39 cellular contexts compared by ENCODE assay signal in the genomic region with DNA sequence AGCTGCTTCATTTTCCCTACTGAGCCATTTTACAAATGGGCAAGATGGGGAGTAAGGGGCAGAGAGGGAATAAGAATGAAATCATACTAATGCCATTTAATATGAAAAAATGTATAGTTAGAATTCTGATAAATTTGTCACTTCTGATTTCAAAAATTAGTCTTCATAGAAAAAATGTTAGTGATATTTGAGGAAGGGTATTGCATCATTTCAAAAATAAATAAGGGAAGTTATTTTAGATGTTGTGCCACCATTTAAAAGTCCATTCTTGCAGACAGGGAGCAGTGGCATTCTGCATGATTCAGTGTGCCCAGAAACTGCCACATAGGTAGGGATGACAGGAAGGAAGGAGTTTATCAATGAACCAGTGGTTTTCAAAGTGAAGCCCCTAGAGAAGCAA.
"Had no signal": no experiment of that assay in that cellular context is flagged by ENCODE, and none has a peak within 500 bp of the region (broad histone marks: within the 10 kb centered on the region; RNA-seq: fewer than 3 reads in every experiment).

No MANE protein-coding gene starts in this region.

- H3K27ac ChIP-seq: adrenal gland, ascending aorta, body of pancreas, brain microvascular endothelial cell, breast epithelium, cardiac muscle cell had no signal

- H3K9me3 ChIP-seq: adrenal gland, ascending aorta, body of pancreas, breast epithelium had no signal

- DNase-seq: activated effector memory CD4-positive, alpha-beta T cell treated with anti-CD3 and anti-CD28 coated beads, Interleukin-2, amount 50 U/mL, for 16 hours; activated effector memory CD4-positive, alpha-beta T cell treated with Interleukin-2 at 50 U/mL for 16 hours; activated gamma-delta T cell; activated gamma-delta T cell treated with Interleukin-2 at 50 U/mL for 16 hours; activated naive CD4-positive, alpha-beta T cell; activated naive CD4-positive, alpha-beta T cell treated with anti-CD3 and anti-CD28 coated beads for 36 hours; activated naive CD4-positive, alpha-beta T cell treated with anti-CD3 and anti-CD28 coated beads, Interleukin-2, amount 10 ng/mL, durations not matched to agents 7 days and 5 days; activated naive CD4-positive, alpha-beta T cell treated with anti-CD3 and anti-CD28 coated beads, Interleukin-2, amount 50 U/mL, for 16 hours; activated naive CD4-positive, alpha-beta T cell treated with Interleukin-2 at 50 U/mL for 16 hours; activated naive CD8-positive, alpha-beta T cell treated with anti-CD3 and anti-CD28 coated beads for 36 hours; activated naive CD8-positive, alpha-beta T cell treated with anti-CD3 and anti-CD28 coated beads, Interleukin-2, amount 10 ng/mL, durations not matched to agents 7 days and 5 days; activated naive CD8-positive, alpha-beta T cell treated with anti-CD3 and anti-CD28 coated beads, Interleukin-2, amount 50 U/mL, for 24 hours; activated T-cell treated with anti-CD3 and anti-CD28 coated beads, Interleukin-2, amount 50 U/mL, for 4 hours; activated T-cell treated with anti-CD3 and anti-CD28 coated beads, Interleukin-2, amount 50 U/mL, for 48 hours; activated T-cell treated with anti-CD3 and anti-CD28 coated beads, Interleukin-2, amount 50 U/mL, for 72 hours; adrenal gland; amniotic stem cell; amygdala; anterior cingulate cortex; aorta; body of pancreas; brain microvascular endothelial cell; caudate nucleus; central memory CD4-positive, alpha-beta T cell; cerebellar nuclear complex had no signal

- H3K36me3 ChIP-seq: adrenal gland, ascending aorta, brain microvascular endothelial cell, breast epithelium, cardiac muscle cell had no signal

- H3K36me3 Mint-ChIP-seq: activated naive CD4-positive, alpha-beta T cell treated with anti-CD3 and anti-CD28 coated beads, Interleukin-2, amount 10 ng/mL, durations not matched to agents 7 days and 5 days; activated naive CD4-positive, alpha-beta T cell treated with anti-CD3 and anti-CD28 coated beads, Interleukin-2, amount 50 U/mL, for 24 hours; activated naive CD4-positive, alpha-beta T cell treated with anti-CD3 and anti-CD28 coated beads, Interleukin-2, amount 50 U/mL, for 72 hours; activated naive CD8-positive, alpha-beta T cell; activated naive CD8-positive, alpha-beta T cell treated with anti-CD3 and anti-CD28 coated beads for 36 hours; activated naive CD8-positive, alpha-beta T cell treated with anti-CD3 and anti-CD28 coated beads, Interleukin-2, amount 10 ng/mL, durations not matched to agents 7 days and 5 days; brain had no signal

- H3K27me3 ChIP-seq: adrenal gland, ascending aorta, body of pancreas, brain microvascular endothelial cell, breast epithelium, cardiac muscle cell had no signal

- H3K27ac Mint-ChIP-seq: activated naive CD4-positive, alpha-beta T cell treated with anti-CD3 and anti-CD28 coated beads for 36 hours; activated naive CD4-positive, alpha-beta T cell treated with anti-CD3 and anti-CD28 coated beads, Interleukin-2, amount 10 ng/mL, durations not matched to agents 7 days and 5 days; activated naive CD4-positive, alpha-beta T cell treated with anti-CD3 and anti-CD28 coated beads, Interleukin-2, amount 50 U/mL, for 24 hours; activated naive CD4-positive, alpha-beta T cell treated with anti-CD3 and anti-CD28 coated beads, Interleukin-2, amount 50 U/mL, for 72 hours; activated naive CD8-positive, alpha-beta T cell; activated naive CD8-positive, alpha-beta T cell treated with anti-CD3 and anti-CD28 coated beads for 36 hours; activated naive CD8-positive, alpha-beta T cell treated with anti-CD3 and anti-CD28 coated beads, Interleukin-2, amount 10 ng/mL, durations not matched to agents 7 days and 5 days; activated naive CD8-positive, alpha-beta T cell treated with anti-CD3 and anti-CD28 coated beads, Interleukin-2, amount 50 U/mL, for 24 hours; activated T-cell treated with anti-CD3 and anti-CD28 coated beads, Interleukin-2, amount 50 U/mL, for 72 hours; activated T-helper 1 cell treated with anti-CD3 and anti-CD28 coated beads, Interleukin-12 subunit alpha, Interleukin-12 subunit beta, Interleukin-2, Interleukin-4 antibody, amounts not matched to agents 30 ng/mL and 10 ng/mL and 1 ng/mL, durations not matched to agents 14 hours and 24 hours and 36 hours; activated T-helper 17 cell treated with anti-CD3 and anti-CD28 coated beads, Interleukin-2, amount 50 U/mL, for 72 hours; activated T-helper 2 cell treated with anti-CD3 and anti-CD28 coated beads, Interferon-gamma antibody, Interleukin-2, Interleukin-4, amounts not matched to agents 10 μg/mL and 5 μg/mL and 100 μg/mL, durations not matched to agents 14 hours and 24 hours and 36 hours; brain had no signal

- H3K4me3 Mint-ChIP-seq: activated naive CD4-positive, alpha-beta T cell treated with anti-CD3 and anti-CD28 coated beads for 36 hours; activated naive CD4-positive, alpha-beta T cell treated with anti-CD3 and anti-CD28 coated beads, Interleukin-2, amount 10 ng/mL, durations not matched to agents 7 days and 5 days; activated naive CD4-positive, alpha-beta T cell treated with anti-CD3 and anti-CD28 coated beads, Interleukin-2, amount 50 U/mL, for 24 hours; activated naive CD8-positive, alpha-beta T cell; activated naive CD8-positive, alpha-beta T cell treated with anti-CD3 and anti-CD28 coated beads for 36 hours; activated naive CD8-positive, alpha-beta T cell treated with anti-CD3 and anti-CD28 coated beads, Interleukin-2, amount 10 ng/mL, durations not matched to agents 7 days and 5 days; activated naive CD8-positive, alpha-beta T cell treated with anti-CD3 and anti-CD28 coated beads, Interleukin-2, amount 50 U/mL, for 24 hours; activated T-cell treated with anti-CD3 and anti-CD28 coated beads, Interleukin-2, amount 50 U/mL, for 4 hours; activated T-cell treated with anti-CD3 and anti-CD28 coated beads, Interleukin-2, amount 50 U/mL, for 72 hours; activated T-helper 1 cell treated with anti-CD3 and anti-CD28 coated beads, Interleukin-12 subunit alpha, Interleukin-12 subunit beta, Interleukin-2, Interleukin-4 antibody, amounts not matched to agents 30 ng/mL and 10 ng/mL and 1 ng/mL, durations not matched to agents 14 hours and 24 hours and 36 hours; activated T-helper 17 cell treated with anti-CD3 and anti-CD28 coated beads, Interleukin-2, amount 50 U/mL, for 72 hours; brain; central memory CD8-positive, alpha-beta T cell had no signal

- H3K4me1 Mint-ChIP-seq: activated naive CD4-positive, alpha-beta T cell treated with anti-CD3 and anti-CD28 coated beads, Interleukin-2, amount 10 ng/mL, durations not matched to agents 7 days and 5 days; activated naive CD4-positive, alpha-beta T cell treated with anti-CD3 and anti-CD28 coated beads, Interleukin-2, amount 50 U/mL, for 24 hours; activated naive CD8-positive, alpha-beta T cell treated with anti-CD3 and anti-CD28 coated beads for 36 hours; activated naive CD8-positive, alpha-beta T cell treated with anti-CD3 and anti-CD28 coated beads, Interleukin-2, amount 10 ng/mL, durations not matched to agents 7 days and 5 days; activated naive CD8-positive, alpha-beta T cell treated with anti-CD3 and anti-CD28 coated beads, Interleukin-2, amount 50 U/mL, for 24 hours; activated T-helper 17 cell treated with anti-CD3 and anti-CD28 coated beads, Interleukin-2, amount 50 U/mL, for 72 hours; brain; central memory CD8-positive, alpha-beta T cell had no signal

- FAIRE-seq: astrocyte, bronchial epithelial cell, colon had no signal

- H3K4me3 ChIP-seq: adrenal gland, ascending aorta, body of pancreas, breast epithelium, cardiac muscle cell had no signal

- H3K27me3 Mint-ChIP-seq: activated naive CD8-positive, alpha-beta T cell treated with anti-CD3 and anti-CD28 coated beads, Interleukin-2, amount 50 U/mL, for 24 hours; brain had no signal

- ATAC-seq: activated naive CD4-positive, alpha-beta T cell treated with anti-CD3 and anti-CD28 coated beads, Interleukin-2, amount 50 U/mL, for 72 hours; activated naive CD8-positive, alpha-beta T cell treated with anti-CD3 and anti-CD28 coated beads, Interleukin-2, amount 50 U/mL, for 24 hours; activated T-cell treated with anti-CD3 and anti-CD28 coated beads, Interleukin-2, amount 50 U/mL, for 4 hours; activated T-cell treated with anti-CD3 and anti-CD28 coated beads, Interleukin-2, amount 50 U/mL, for 72 hours; activated T-helper 17 cell treated with anti-CD3 and anti-CD28 coated beads, Interleukin-2, amount 50 U/mL, for 72 hours; body of pancreas had no signal

- H3K4me1 ChIP-seq: adrenal gland, ascending aorta, body of pancreas, breast epithelium had no signal
